In genomic region chr1:2472109-2472508, GRCh38 we compare ENCODE assay signal across 20 cellular contexts. TPM values are rescaled to one million over a fixed set of nuclear protein-coding genes. Genes with fewer than 3 reads are reported as not detected.
DNase-seq lines count a peak whose midpoint lies in the region; ATAC-seq, FAIRE-seq and TF ChIP-seq lines count a peak whose summit lies in the region.
"Had no signal": no experiment of that assay in that cellular context is flagged by ENCODE, and none has a peak within 500 bp of the region (broad histone marks: within the 10 kb centered on the region; RNA-seq: fewer than 3 reads in every experiment).

No MANE protein-coding gene starts in this region.

- POLR2A ChIA-PET in Panc1 (lab: Charles Lee) = no interaction called here

- no peak for TF ChIP-seq EP300 in stomach (IDR thresholded peaks at IDR 0.05)

- H3K27ac ChIP-seq in Panc1 (ENCODE audit: low read length) (peak overlapping the region; percentile 71), stomach (no peak overlapping the region)
- H3K27ac ChIP-seq: KMS-11 had no signal

- no peak overlapping the region for H3K4me3 ChIP-seq in Panc1 (ENCODE audit: low read depth in 2 of 2, low read length in 2 of 2)
- no peak overlapping the region for H3K4me3 ChIP-seq in stomach
- H3K4me3 ChIP-seq: GM12878 had no signal

- peaks cover 92% of the 10 kb centered on the region for H3K4me1 ChIP-seq in Panc1 (ENCODE audit: control insufficient read depth, insufficient read depth, low read length)
- peaks cover 0 to 6% (median 4%) of the 10 kb centered on the region in 4 donors for H3K4me1 ChIP-seq in stomach

- no peak for FAIRE-seq in GM19239 (lab: Jason Lieb, UNC)
- FAIRE-seq: A204.1, GM12878 had no signal

- no TSS peak for BruUV-seq in Panc1 (replicated peaks; lab: Mats Ljungman, UMichigan)

- in situ Hi-C loops in Panc1 (cut with HindIII; ENCODE audit: low pct_unique_long_range_greater_than_20kb, low sequenced_read_pairs) = no loop called here

- intact Hi-C loops in Panc1 (cut with micrococcal nuclease; ENCODE audit: unreplicated experiment) = loop anchor here (10.0 kb wide), 1 partner anchor 57 kb away; the partner anchor contains the start of gene PEX10
- intact Hi-C loops in stomach (cut with DNase I; ENCODE audit: low total_unique reads) = no loop called here

- DNase-seq in D341Med (ENCODE audit: low spot score) (peak; percentile 61), NCI-H524 (lab: John Stamatoyannopoulos, UW) (peak; percentile 85 to 86), Panc1 (ENCODE audit: low read depth, low spot score) (no peak), retina (peak; percentile 42), stomach (no peak), GM19239 (ENCODE audit: insufficient read length, low spot score) (no peak)
- DNase-seq: ACHN; BE2C; Calu3; CD4-positive, alpha-beta memory T cell; DMS79 treated with DMSO at 0.1 percent for 48 hours; GF-D8; GOT3; H9 had no signal

- no peak for TF ChIP-seq CTCF in Panc1 (IDR thresholded peaks at IDR 0.05)
- no peak for TF ChIP-seq CTCF in stomach (IDR thresholded peaks at IDR 0.05)

- no peaks in the 10 kb centered on the region for H3K36me3 ChIP-seq in Panc1 (ENCODE audit: control insufficient read depth, insufficient read depth, low read length)
- no peaks in the 10 kb centered on the region for H3K36me3 ChIP-seq in stomach
- H3K36me3 ChIP-seq: BE2C had no signal

- no peaks in the 10 kb centered on the region for H3K27me3 ChIP-seq in Panc1 (ENCODE audit: control insufficient read depth, insufficient read depth, low read length)
- H3K27me3 ChIP-seq in stomach = peaks cover 4 to 94% (median 23%) of the 10 kb centered on the region in 3 donors
- H3K27me3 ChIP-seq: BE2C had no signal

- TF ChIP-seq POLR2A in stomach (IDR thresholded peaks at IDR 0.05) = no peak

- no peaks in the 10 kb centered on the region for H3K9me3 ChIP-seq in Panc1 (ENCODE audit: control insufficient read depth, insufficient read depth, low read depth, low read length)
- H3K9me3 ChIP-seq in stomach = no peaks in the 10 kb centered on the region
- H3K9me3 ChIP-seq: BE2C had no signal

- ATAC-seq in Panc1 (no peak), GM21515 (IDR thresholded peaks at IDR 0.05; ENCODE audit: unreplicated experiment) (no peak)
- ATAC-seq: GM12878 had no signal

- CTCF ChIA-PET in Panc1 (lab: Charles Lee) = no interaction called here

- 44 to 57% (median 55%) methylated on average over 7 to 17 of the region's 17 CpGs for WGBS in stomach, 5 donors

RNA-seq across cellular contexts. Expression of gene PLCH2, which starts 4.0 kb away (rescaled TPM):
- total RNA-seq in Panc1 (2021; ENCODE audit: unreplicated experiment) (41.2 TPM), stomach (1 to 10 TPM in 2 of 5 donors, under 1 TPM in 1, not detected in 2; 0.55 to 4.5 (median 1.3) TPM)
- 69.7 TPM for polyA plus RNA-seq in Panc1 (2012; ENCODE audit: insufficient read length)
- polyA plus RNA-seq in stomach = 10 to 100 TPM in 1 of 3 donors, under 1 TPM in 2; 0.75 to 24.9 (median 0.76) TPM
- total RNA-seq: LHCN-M2 had no signal
- polyA plus RNA-seq: CD14-positive monocyte had no signal

RNA-seq across cellular contexts. Expression of gene PANK4, which starts 54.3 kb away (rescaled TPM):
- total RNA-seq in Panc1 (2021; ENCODE audit: unreplicated experiment) (35.9 TPM), stomach (10 to 100 TPM in 4 of 5 donors, 1 to 10 TPM in 1; 6.4 to 86.0 (median 27.9) TPM)
- 26.7 TPM for polyA plus RNA-seq in Panc1 (2012; ENCODE audit: insufficient read length)
- polyA plus RNA-seq in stomach = 10 to 100 TPM in 2 of 3 donors, 1 to 10 TPM in 1; 7.6 to 17.2 (median 15.6) TPM

RNA-seq across cellular contexts. Expression of gene HES5, which starts 58.0 kb away (rescaled TPM):
- total RNA-seq in Panc1 (2021; ENCODE audit: unreplicated experiment) = not detected
- polyA plus RNA-seq in Panc1 (2012; ENCODE audit: insufficient read length) = not detected
- 1 to 10 TPM in 1 of 5 donors, not detected in 4; 9.6 TPM for total RNA-seq in stomach
- polyA plus RNA-seq in stomach = under 1 TPM in 1 of 3 donors, not detected in 2; 0.25 TPM
- total RNA-seq: Calu3; CD4-positive, alpha-beta memory T cell; H9; LHCN-M2 had no signal
- polyA plus RNA-seq: CD14-positive monocyte; CD4-positive, alpha-beta memory T cell had no signal

RNA-seq across cellular contexts. Expression of gene PEX10, which starts 59.7 kb away (rescaled TPM):
- total RNA-seq in Panc1 (2021; ENCODE audit: unreplicated experiment) (49.8 TPM), stomach (10 to 100 TPM in 3 of 5 donors, 1 to 10 TPM in 1, under 1 TPM in 1; 0.87 to 27.2 (median 17.6) TPM)
- polyA plus RNA-seq in Panc1 (2012; ENCODE audit: insufficient read length) = 69.0 TPM
- polyA plus RNA-seq in stomach = 10 to 100 TPM; 14.8 to 16.5 (median 15.0) TPM

Comparison
In these comparisons a context has a peak if more than half of its experiments do, and no peak if none do; other contexts are left out.
1. DNase-seq: peak in D341Med (single experiment), NCI-H524 (2 of 2) and retina (single experiment); none in Panc1 (single experiment), stomach (single experiment) and GM19239 (single experiment).